ENCODE assay signal across 8 cellular contexts in genomic region chr19:53103141-53103902, GRCh38. TPM values are rescaled to one million over a fixed set of nuclear protein-coding genes. Genes with fewer than 3 reads are reported as not detected.
DNase-seq lines count a peak whose midpoint lies in the region; ATAC-seq and TF ChIP-seq lines count a peak whose summit lies in the region.

TSS of gene ZNF160 (minus strand) at chr19:53103422. CDS start at chr19:53086276, 17,146 bp downstream.

- H2AFZ ChIP-seq in Karpas-422 (ENCODE audit: low read length) (peak within 1 kb of the TSS; percentile 94), fibroblast of lung (ENCODE audit: low read length) (peak within 1 kb of the TSS; percentile 97)

- DNase-seq in DMS79 treated with DMSO at 0.1 percent for 48 hours (lab: John Stamatoyannopoulos, UW) (peak; percentile 93), Karpas-422 (peak; percentile 100), RPMI7951 (ENCODE audit: low read depth) (peak; percentile 98), fibroblast of lung (ENCODE audit: low read depth in 2 of 2) (peak; percentile 95)
- DNase-seq in naive thymus-derived CD4-positive, alpha-beta T cell, result peak; percentile 95 to 99 (median 97)
- peak; percentile 98 for DNase-seq in stimulated activated naive B cell treated with anti-CD40 and anti-IgM and Interleukin-4, amounts not matched to agents 10 μg/mL and 1 μg/mL and 100 μg/mL, for 72 hours

- intact Hi-C loops in naive thymus-derived CD4-positive, alpha-beta T cell (cut with micrococcal nuclease), result loop anchor here (1.0 to 5.0 kb wide), 33 partner anchors 29 to 1344 kb away; partner anchors contain the start of genes ZNF320 (in 2 of the 2), ZNF611 (in 2 of the 2), ZNF677 (in 2 of the 2) and ZNF765 (in 2 of the 2)

- H3K27ac Mint-ChIP-seq in activated T-helper 17 cell treated with anti-CD3 and anti-CD28 coated beads, Interleukin-2, amount 50 U/mL, for 72 hours, result peak within 1 kb of the TSS; percentile 93
- H3K27ac Mint-ChIP-seq in naive thymus-derived CD4-positive, alpha-beta T cell, result peak within 1 kb of the TSS; percentile 79 to 98 (median 94)
- H3K27ac Mint-ChIP-seq in stimulated activated naive B cell treated with anti-CD40 and anti-IgM and Interleukin-4, amounts not matched to agents 10 μg/mL and 1 μg/mL and 100 μg/mL, for 72 hours, result peak within 1 kb of the TSS; percentile 94

- H3K4me2 ChIP-seq in Karpas-422 (ENCODE audit: low read depth, low read length, poor library complexity, severe bottlenecking), result peak within 1 kb of the TSS; percentile 91
- peak within 1 kb of the TSS; percentile 96 for H3K4me2 ChIP-seq in fibroblast of lung (ENCODE audit: extremely low read depth, insufficient read depth, low read length)

- peaks cover 19% of the 10 kb centered on the region for H3K4me1 Mint-ChIP-seq in activated T-helper 17 cell treated with anti-CD3 and anti-CD28 coated beads, Interleukin-2, amount 50 U/mL, for 72 hours
- peaks cover 22 to 38% (median 34%) of the 10 kb centered on the region in 7 donors for H3K4me1 Mint-ChIP-seq in naive thymus-derived CD4-positive, alpha-beta T cell
- peaks cover 18 to 19% of the 10 kb centered on the region in 2 donors for H3K4me1 Mint-ChIP-seq in stimulated activated naive B cell treated with anti-CD40 and anti-IgM and Interleukin-4, amounts not matched to agents 10 μg/mL and 1 μg/mL and 100 μg/mL, for 72 hours

- H4K20me1 ChIP-seq in Karpas-422 (ENCODE audit: insufficient read depth, low read depth, low read length) (peaks cover 21% of the 10 kb centered on the region; the same call in 1 of the 2 replicates), fibroblast of lung (ENCODE audit: control insufficient read depth, extremely low read depth, insufficient read depth, low read length) (no peaks in the 10 kb centered on the region)

- H3K27me3 ChIP-seq in Karpas-422 (ENCODE audit: low read length) (no peaks in the 10 kb centered on the region), fibroblast of lung (ENCODE audit: control insufficient read depth, insufficient read depth, low read length) (no peaks in the 10 kb centered on the region)
- no peaks in the 10 kb centered on the region for H3K27me3 ChIP-seq in naive thymus-derived CD4-positive, alpha-beta T cell (ENCODE audit: control insufficient read depth in 2 of 2, insufficient read depth in 2 of 2, low read length in 2 of 2)

- POLR2A ChIA-PET in naive thymus-derived CD4-positive, alpha-beta T cell (lab: Charles Lee), result interaction anchor here (1.0 kb wide), 1 partner anchor 55 kb away, joined by 3 read pairs; the partner anchor contains the start of gene ZNF347

- H3K79me2 ChIP-seq in Karpas-422 (ENCODE audit: low read length), result peaks cover 49% of the 10 kb centered on the region
- H3K79me2 ChIP-seq in fibroblast of lung (ENCODE audit: control insufficient read depth, insufficient read depth, low read length), result peaks cover 23% of the 10 kb centered on the region

- H3K4me3 Mint-ChIP-seq in activated T-helper 17 cell treated with anti-CD3 and anti-CD28 coated beads, Interleukin-2, amount 50 U/mL, for 72 hours, result peak within 1 kb of the TSS; percentile 92
- peak within 1 kb of the TSS; percentile 85 to 97 (median 88) for H3K4me3 Mint-ChIP-seq in naive thymus-derived CD4-positive, alpha-beta T cell
- H3K4me3 Mint-ChIP-seq in stimulated activated naive B cell treated with anti-CD40 and anti-IgM and Interleukin-4, amounts not matched to agents 10 μg/mL and 1 μg/mL and 100 μg/mL, for 72 hours, result peak within 1 kb of the TSS; percentile 87 to 91

- peaks cover 8% of the 10 kb centered on the region for H3K9me3 Mint-ChIP-seq in activated T-helper 17 cell treated with anti-CD3 and anti-CD28 coated beads, Interleukin-2, amount 50 U/mL, for 72 hours
- H3K9me3 Mint-ChIP-seq in naive thymus-derived CD4-positive, alpha-beta T cell, result peaks cover 0 to 56% (median 22%) of the 10 kb centered on the region in 11 donors
- H3K9me3 Mint-ChIP-seq in stimulated activated naive B cell treated with anti-CD40 and anti-IgM and Interleukin-4, amounts not matched to agents 10 μg/mL and 1 μg/mL and 100 μg/mL, for 72 hours, result no peaks in the 10 kb centered on the region

- ATAC-seq in GM21786 (IDR thresholded peaks at IDR 0.05; ENCODE audit: unreplicated experiment), result peak; percentile 95
- ATAC-seq in activated T-helper 17 cell treated with anti-CD3 and anti-CD28 coated beads, Interleukin-2, amount 50 U/mL, for 72 hours (replicated peaks), result peak; percentile 95
- peak; percentile 99 for ATAC-seq in naive thymus-derived CD4-positive, alpha-beta T cell
- peak; percentile 94 to 96 for ATAC-seq in stimulated activated naive B cell treated with anti-CD40 and anti-IgM and Interleukin-4, amounts not matched to agents 10 μg/mL and 1 μg/mL and 100 μg/mL, for 72 hours (replicated peaks)

- CTCF ChIA-PET in naive thymus-derived CD4-positive, alpha-beta T cell (lab: Charles Lee), result no interaction called here

- H3K9me3 ChIP-seq in Karpas-422 (ENCODE audit: low read length) (no peaks in the 10 kb centered on the region), fibroblast of lung (ENCODE audit: control insufficient read depth, insufficient read depth, low read depth, low read length) (no peaks in the 10 kb centered on the region)
- H3K9me3 ChIP-seq in naive thymus-derived CD4-positive, alpha-beta T cell (ENCODE audit: control insufficient read depth in 2 of 3, low read length in 3 of 3), result peaks cover 0 to 5% (median 1%) of the 10 kb centered on the region in 3 experiments

- peak within 1 kb of the TSS; percentile 99 for H3K9ac ChIP-seq in Karpas-422 (ENCODE audit: low read length)
- H3K9ac ChIP-seq in fibroblast of lung (ENCODE audit: insufficient read depth, low read length), result peak within 1 kb of the TSS; percentile 92

- peak within 1 kb of the TSS; percentile 65 for H3K27ac ChIP-seq in Karpas-422 (ENCODE audit: low read length)
- H3K27ac ChIP-seq in fibroblast of lung (ENCODE audit: insufficient read depth, low read length), result peak within 1 kb of the TSS; percentile 97
- peak within 1 kb of the TSS; percentile 89 for H3K27ac ChIP-seq in naive thymus-derived CD4-positive, alpha-beta T cell (ENCODE audit: low read depth, low read length)

- H3K4me3 ChIP-seq in Karpas-422 (ENCODE audit: low read length) (peak within 1 kb of the TSS; percentile 98), fibroblast of lung (replicated peaks in 1 of 4; ENCODE audit: control extremely low read depth in 1 of 4, insufficient read depth in 1 of 4, low read depth in 3 of 4, low read length in 4 of 4) (peak within 1 kb of the TSS; percentile 80 to 99 (median 94))
- peak within 1 kb of the TSS; percentile 99 for H3K4me3 ChIP-seq in naive thymus-derived CD4-positive, alpha-beta T cell (ENCODE audit: low read length)

- H3K36me3 ChIP-seq in Karpas-422 (ENCODE audit: insufficient read depth, low read length), result peaks cover 24% of the 10 kb centered on the region
- H3K36me3 ChIP-seq in fibroblast of lung (ENCODE audit: control insufficient read depth, insufficient read depth, low read length), result no peaks in the 10 kb centered on the region
- peaks cover 0 to 13% (median 0%) of the 10 kb centered on the region in 3 experiments for H3K36me3 ChIP-seq in naive thymus-derived CD4-positive, alpha-beta T cell (ENCODE audit: control insufficient read depth in 2 of 3, insufficient read depth in 3 of 3, low read length in 3 of 3)

- no peak for TF ChIP-seq CTCF in fibroblast of lung (conservative IDR thresholded peaks at IDR 0.05 in 1 of 2, IDR thresholded peaks at IDR 0.05 in 1 of 2; ENCODE audit: low read depth in 1 of 2, low read length in 2 of 2)

- H3K27me3 Mint-ChIP-seq in activated T-helper 17 cell treated with anti-CD3 and anti-CD28 coated beads, Interleukin-2, amount 50 U/mL, for 72 hours, result no peaks in the 10 kb centered on the region
- no peaks in the 10 kb centered on the region for H3K27me3 Mint-ChIP-seq in naive thymus-derived CD4-positive, alpha-beta T cell
- H3K27me3 Mint-ChIP-seq in stimulated activated naive B cell treated with anti-CD40 and anti-IgM and Interleukin-4, amounts not matched to agents 10 μg/mL and 1 μg/mL and 100 μg/mL, for 72 hours, result no peaks in the 10 kb centered on the region

- H3K36me3 Mint-ChIP-seq in activated T-helper 17 cell treated with anti-CD3 and anti-CD28 coated beads, Interleukin-2, amount 50 U/mL, for 72 hours (ENCODE audit: low read depth), result peaks cover 44% of the 10 kb centered on the region
- H3K36me3 Mint-ChIP-seq in naive thymus-derived CD4-positive, alpha-beta T cell, result peaks cover 8 to 38% (median 31%) of the 10 kb centered on the region in 5 donors
- H3K36me3 Mint-ChIP-seq in stimulated activated naive B cell treated with anti-CD40 and anti-IgM and Interleukin-4, amounts not matched to agents 10 μg/mL and 1 μg/mL and 100 μg/mL, for 72 hours, result peaks cover 26 to 29% of the 10 kb centered on the region in 2 donors

- H3K4me1 ChIP-seq in Karpas-422 (ENCODE audit: low read length), result peaks cover 20% of the 10 kb centered on the region
- H3K4me1 ChIP-seq in fibroblast of lung (ENCODE audit: control insufficient read depth, extremely low read depth, insufficient read depth, low read length), result no peaks in the 10 kb centered on the region
- H3K4me1 ChIP-seq in naive thymus-derived CD4-positive, alpha-beta T cell (ENCODE audit: control insufficient read depth in 2 of 2, insufficient read depth in 2 of 2, low read length in 2 of 2), result peaks cover 13 to 15% of the 10 kb centered on the region in 2 donors

- H3K9me2 ChIP-seq in Karpas-422 (replicated peaks; ENCODE audit: insufficient read depth, low read length), result no peaks in the 10 kb centered on the region

RNA-seq across cellular contexts. Expression of gene ZNF160, which starts in this region (rescaled TPM):
- 97.3 and 122 TPM in 2 replicates for total RNA-seq in Karpas-422 (2014; rRNA removed; shearing (Covaris generic); ENCODE audit: low replicate concordance)
- 23.1 and 25.1 TPM in 2 replicates for total RNA-seq in RPMI7951 (2014; rRNA removed; shearing (Covaris generic))
- 100 to 1,000 TPM in 1 of 2 donors, 10 to 100 TPM in 1; 24.0 to 102 TPM for total RNA-seq in activated T-helper 17 cell treated with anti-CD3 and anti-CD28 coated beads, Interleukin-2, amount 50 U/mL, for 72 hours
- total RNA-seq in fibroblast of lung, result 22.6 and 28.9 TPM in 2 replicates
- polyA plus RNA-seq in fibroblast of lung, result 13.1 and 21.0 TPM in 2 replicates
- 7.9 and 13.3 TPM in 2 replicates for polyA plus RNA-seq in fibroblast of lung (2012)
- 10.5 and 12.0 TPM in 2 replicates for polyA minus RNA-seq in fibroblast of lung (ENCODE audit: low replicate concordance)
- 10 to 100 TPM; 39.1 to 75.3 (median 52.9) TPM for total RNA-seq in naive thymus-derived CD4-positive, alpha-beta T cell
- 10 to 100 TPM; 24.2 to 32.6 TPM for polyA plus RNA-seq in naive thymus-derived CD4-positive, alpha-beta T cell

Comparison
In these comparisons a context has a peak if more than half of its experiments do, and no peak if none do; other contexts are left out.
1. Peak in every context shown above with its lines: DNase-seq, ATAC-seq, H3K4me3 ChIP-seq and H3K27ac ChIP-seq.